ENCODE assay signal across 8 cellular contexts in the genomic region with DNA sequence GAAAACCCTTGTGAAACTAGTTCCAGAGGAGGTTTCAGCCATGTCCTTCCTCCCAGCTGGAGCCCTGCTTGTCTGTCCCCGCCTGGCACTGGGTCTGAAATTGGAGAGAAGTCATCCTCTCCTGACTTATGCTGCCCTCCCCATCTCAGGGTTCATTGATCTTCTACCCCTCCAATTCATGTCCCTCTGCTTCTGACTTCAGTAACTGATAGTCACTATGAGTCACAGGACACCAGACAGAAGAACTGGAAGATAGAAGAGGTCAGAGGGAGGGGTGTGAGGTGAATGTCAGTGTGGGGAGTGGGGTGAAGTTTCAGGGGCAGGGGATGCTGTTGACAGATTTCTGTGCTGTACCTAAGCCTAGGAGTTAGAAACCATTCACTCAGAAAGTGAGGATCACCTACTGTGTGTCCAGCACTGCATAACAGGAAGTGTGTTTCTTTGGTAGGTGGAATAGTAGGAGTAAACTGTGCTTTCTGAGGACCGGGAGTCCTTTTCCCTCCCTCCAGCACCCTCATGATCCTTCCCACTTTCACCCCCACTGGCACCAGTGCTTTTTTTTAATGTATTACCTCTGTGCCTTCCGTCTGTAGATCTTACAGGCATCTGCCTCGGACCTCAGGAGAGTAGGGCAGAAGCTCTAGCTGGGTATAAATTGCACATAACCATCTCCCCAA. TPM values are rescaled to one million over a fixed set of nuclear protein-coding genes. Genes with fewer than 3 reads are reported as not detected.
DNase-seq lines count a peak whose midpoint lies in the region; ATAC-seq and TF ChIP-seq lines count a peak whose summit lies in the region.

No MANE protein-coding gene starts in this region.

- no peaks in the 10 kb centered on the region for H3K27me3 ChIP-seq in CD8-positive, alpha-beta memory T cell (ENCODE audit: insufficient read depth, low read length, poor library complexity, severe bottlenecking)
- no peaks in the 10 kb centered on the region for H3K27me3 ChIP-seq in dorsolateral prefrontal cortex

- H3K36me3 Mint-ChIP-seq in CD8-positive, alpha-beta memory T cell, result peaks cover 4 to 60% (median 14%) of the 10 kb centered on the region in 3 donors
- H3K36me3 Mint-ChIP-seq in osteocyte (ENCODE audit: unreplicated experiment), result peaks cover 27% of the 10 kb centered on the region

- peaks cover 23% of the 10 kb centered on the region for H3K36me3 ChIP-seq in CD8-positive, alpha-beta memory T cell (ENCODE audit: insufficient read depth, low read length)

- H3K9me3 Mint-ChIP-seq in CD8-positive, alpha-beta memory T cell, result no peaks in the 10 kb centered on the region
- H3K9me3 Mint-ChIP-seq in osteocyte (ENCODE audit: unreplicated experiment), result no peaks in the 10 kb centered on the region

- no peak for ATAC-seq in GM21737 (IDR thresholded peaks at IDR 0.05; ENCODE audit: unreplicated experiment)
- ATAC-seq in GM21786 (IDR thresholded peaks at IDR 0.05; ENCODE audit: unreplicated experiment), result no peak

- CTCF ChIA-PET in CD8-positive, alpha-beta memory T cell (lab: Charles Lee), result no interaction called here

- POLR2A ChIA-PET in CD8-positive, alpha-beta memory T cell (lab: Charles Lee), result interaction anchor here (1.1 kb wide), 1 partner anchor 18 kb away, joined by 5 read pairs; the partner anchor contains the start of gene TRIM39

- H3K9me3 ChIP-seq in CD8-positive, alpha-beta memory T cell (ENCODE audit: low read length), result no peaks in the 10 kb centered on the region

- peaks cover 15 to 23% (median 18%) of the 10 kb centered on the region in 3 donors for H3K4me1 Mint-ChIP-seq in CD8-positive, alpha-beta memory T cell
- H3K4me1 Mint-ChIP-seq in osteocyte (ENCODE audit: unreplicated experiment), result peaks cover 11% of the 10 kb centered on the region

- H3K4me1 ChIP-seq in CD8-positive, alpha-beta memory T cell (ENCODE audit: insufficient read depth, low read length), result peaks cover 13% of the 10 kb centered on the region

- H3K27ac Mint-ChIP-seq in CD8-positive, alpha-beta memory T cell, result peak overlapping the region in 7 of 8 donors; percentile 86 to 98 (median 94)
- H3K27ac Mint-ChIP-seq in osteocyte (ENCODE audit: unreplicated experiment), result peak overlapping the region; percentile 49

- H3K4me3 Mint-ChIP-seq in CD8-positive, alpha-beta memory T cell, result peak overlapping the region; percentile 84 to 97 (median 94)
- peak overlapping the region; percentile 85 for H3K4me3 Mint-ChIP-seq in osteocyte (ENCODE audit: unreplicated experiment)

- no peak for DNase-seq in CD8-positive, alpha-beta memory T cell
- no peak for DNase-seq in NB4 (ENCODE audit: low read depth)
- no peak for DNase-seq in dorsolateral prefrontal cortex
- no peak for DNase-seq in osteocyte (ENCODE audit: extremely low spot score, unreplicated experiment)
- DNase-seq in H4 (ENCODE audit: low spot score), result no peak
- DNase-seq in Ammon's horn (ENCODE audit: low spot score), result no peak

- H3K4me3 ChIP-seq in CD8-positive, alpha-beta memory T cell (ENCODE audit: low read length), result peak overlapping the region; percentile 71
- peak overlapping the region; percentile 30 for H3K4me3 ChIP-seq in NB4 (ENCODE audit: low read depth, low read length)
- peak overlapping the region; percentile 62 to 99 (median 91) for H3K4me3 ChIP-seq in dorsolateral prefrontal cortex

- peaks cover 0 to 2% of the 10 kb centered on the region in 2 donors for H3K27me3 Mint-ChIP-seq in CD8-positive, alpha-beta memory T cell
- H3K27me3 Mint-ChIP-seq in osteocyte (ENCODE audit: unreplicated experiment), result no peaks in the 10 kb centered on the region

- no peak for TF ChIP-seq POLR2A in NB4 (IDR thresholded peaks at IDR 0.05; ENCODE audit: extremely low read depth, insufficient read length)

- intact Hi-C loops in dorsolateral prefrontal cortex (cut with DNase I), result loop anchor here (2.0 to 10.0 kb wide), 3 partner anchors 18 to 210 kb away; partner anchors contain the start of genes TRIM39 (in 2 of the 2), GNL1 (in 1 of the 2), PRR3 (in 1 of the 2) and TRIM26 (in 1 of the 2)

- H3K27ac ChIP-seq in CD8-positive, alpha-beta memory T cell (ENCODE audit: low read depth, low read length), result peak overlapping the region; percentile 27
- H3K27ac ChIP-seq in dorsolateral prefrontal cortex, result peak overlapping the region; percentile 3 to 97 (median 87)

- no peak for TF ChIP-seq CTCF in NB4 (IDR thresholded peaks at IDR 0.05; ENCODE audit: low read depth, low read length)
- TF ChIP-seq CTCF in dorsolateral prefrontal cortex (IDR thresholded peaks at IDR 0.05 in 54 of 56, conservative IDR thresholded peaks at IDR 0.05 in 2 of 56; ENCODE audit: low read depth in 1 of 56, partially characterized antibody in 56 of 56), result no peak
- no peak for TF ChIP-seq CTCF in osteocyte (IDR thresholded peaks at IDR 0.05)

RNA-seq across cellular contexts. Expression of gene RPP21, which starts 0.6 kb away (rescaled TPM):
- total RNA-seq in CD8-positive, alpha-beta memory T cell, result 10 to 100 TPM; 41.3 to 41.5 TPM
- 71.0 TPM for polyA plus RNA-seq in CD8-positive, alpha-beta memory T cell
- total RNA-seq in dorsolateral prefrontal cortex, result 10 to 100 TPM; 25.5 to 57.1 (median 41.0) TPM
- 47.5 and 48.8 TPM in 2 replicates for total RNA-seq in osteocyte
- total RNA-seq in H4 (2014; rRNA removed; shearing (Covaris generic)), result 48.2 and 71.3 TPM in 2 replicates

RNA-seq across cellular contexts. Expression of gene TRIM39, which starts 17.6 kb away (rescaled TPM):
- 10 to 100 TPM; 19.9 to 21.9 TPM for total RNA-seq in CD8-positive, alpha-beta memory T cell
- polyA plus RNA-seq in CD8-positive, alpha-beta memory T cell, result 12.0 TPM
- 10 to 100 TPM in 89 of 120 experiments, 1 to 10 TPM in 31; 6.8 to 16.8 (median 11.0) TPM for total RNA-seq in dorsolateral prefrontal cortex
- 11.6 and 14.8 TPM in 2 replicates for total RNA-seq in osteocyte
- total RNA-seq in H4 (2014; rRNA removed; shearing (Covaris generic)), result 7.2 and 11.2 TPM in 2 replicates

Comparison
In these comparisons a context has a peak if more than half of its experiments do, and no peak if none do; other contexts are left out.
1. H3K4me3 ChIP-seq: peak in every context shown above with its lines; median percentile 91 in dorsolateral prefrontal cortex; 71 in CD8-positive, alpha-beta memory T cell; 30 in NB4.